In genomic region chr5:163338-163620, GRCh38 we compare ENCODE assay signal across 23 cellular contexts. TPM values are rescaled to one million over a fixed set of nuclear protein-coding genes. Genes with fewer than 3 reads are reported as not detected.
"Had no signal": no experiment of that assay in that cellular context is flagged by ENCODE, and none has a peak within 500 bp of the region (broad histone marks: within the 10 kb centered on the region; RNA-seq: fewer than 3 reads in every experiment).

No MANE protein-coding gene starts in this region.

- H3K4me3 ChIP-seq: coronary artery, esophagus squamous epithelium, gastrocnemius medialis, lower lobe of right lung, prostate gland, vagina had no signal

- H3K27ac ChIP-seq: coronary artery, esophagus squamous epithelium, gastrocnemius medialis, lower lobe of right lung, prostate gland, vagina, VCaP had no signal

- H3K36me3 ChIP-seq: esophagus squamous epithelium, gastrocnemius medialis, lower lobe of right lung, prostate gland, vagina had no signal

- H3K27me3 ChIP-seq: vagina had no signal

- H3K4me1 ChIP-seq: gastrocnemius medialis, lower lobe of right lung, vagina had no signal

- ATAC-seq: activated CD8-positive, alpha-beta memory T cell treated with anti-CD3 and anti-CD28 coated beads, Interleukin-2, amount 10 ng/mL, durations not matched to agents 7 days and 5 days; activated CD8-positive, alpha-beta T cell treated with anti-CD3 and anti-CD28 coated beads for 36 hours; gastrocnemius medialis; left colon; naive thymus-derived CD8-positive, alpha-beta T cell; stimulated activated effector memory CD8-positive, alpha-beta T cell treated with anti-CD3 and anti-CD28 coated beads, Interleukin-12 subunit alpha, Interleukin-12 subunit beta, amount 100 ng/mL, for 72 hours; T-cell had no signal

- H3K9me3 ChIP-seq: esophagus squamous epithelium, gastrocnemius medialis, lower lobe of right lung, prostate gland, vagina had no signal

- DNase-seq: activated CD4-positive, alpha-beta T cell treated with anti-CD3 and anti-CD28 coated beads, Interleukin-2, amount 10 ng/mL, durations not matched to agents 7 days and 5 days; activated CD8-positive, alpha-beta memory T cell treated with anti-CD3 and anti-CD28 coated beads, Interleukin-2, amount 10 ng/mL, durations not matched to agents 7 days and 5 days; activated CD8-positive, alpha-beta T cell treated with anti-CD3 and anti-CD28 coated beads for 36 hours; activated naive CD4-positive, alpha-beta T cell; activated naive CD8-positive, alpha-beta T cell treated with anti-CD3 and anti-CD28 coated beads, Interleukin-2, amount 10 ng/mL, durations not matched to agents 7 days and 5 days; amniotic stem cell; esophagus squamous epithelium; gastrocnemius medialis; islet precursor cell; lower lobe of right lung; naive thymus-derived CD8-positive, alpha-beta T cell; stimulated activated CD4-positive, alpha-beta T cell treated with anti-CD3 and anti-CD28 coated beads, Interleukin-1b, Interleukin-23, amount 100 ng/mL, for 48 hours; stimulated activated naive CD8-positive, alpha-beta T cell treated with anti-CD3 and anti-CD28 coated beads, Interleukin-15, amount 100 ng/mL, for 72 hours; T-cell; trophoblast cell had no signal

RNA-seq across cellular contexts. Expression of gene LRRC14B, which starts 28.0 kb away (rescaled TPM):
- total RNA-seq: activated CD8-positive, alpha-beta memory T cell treated with anti-CD3 and anti-CD28 coated beads, Interleukin-2, amount 10 ng/mL, durations not matched to agents 7 days and 5 days; bronchial epithelial cell; esophagus squamous epithelium; left colon; lower lobe of right lung; naive thymus-derived CD8-positive, alpha-beta T cell; osteocyte; T-cell; vagina had no signal
